In the genomic region with DNA sequence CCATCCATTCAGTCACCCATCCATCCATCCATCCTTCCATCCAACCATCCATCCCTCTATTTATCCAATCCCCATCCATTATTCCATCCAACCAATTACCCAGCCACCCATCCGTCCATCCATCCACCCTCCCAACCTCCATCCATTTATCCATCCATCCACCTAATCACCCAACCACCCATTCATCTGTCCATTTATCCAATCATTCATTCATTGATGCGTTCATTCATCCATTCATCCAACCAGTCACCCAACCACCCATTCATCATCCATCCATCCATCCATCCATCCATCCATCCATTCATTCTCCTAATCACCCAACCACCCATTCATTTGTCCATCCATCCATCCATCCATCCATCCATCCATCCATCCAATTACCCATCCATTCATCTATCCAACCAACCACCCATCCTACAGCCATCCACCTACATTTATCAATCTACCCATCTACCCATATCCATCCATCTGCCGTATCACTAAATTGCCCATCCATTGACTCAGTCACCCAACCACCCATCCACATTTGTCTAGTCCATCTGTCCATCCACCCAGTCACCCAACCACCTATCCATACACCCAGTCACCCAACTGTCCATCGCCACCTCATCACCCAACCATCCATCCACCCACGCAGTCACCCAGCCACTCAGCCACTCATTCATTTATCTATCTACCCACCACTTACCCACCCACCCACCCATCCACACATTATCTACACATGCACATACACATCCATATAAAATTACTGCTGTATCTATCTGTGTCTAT, we compare ENCODE assay signal across 21 cellular contexts.
DNase-seq lines count a peak whose midpoint lies in the region; ATAC-seq, FAIRE-seq and TF ChIP-seq lines count a peak whose summit lies in the region.
"Had no signal": no experiment of that assay in that cellular context is flagged by ENCODE, and none has a peak within 500 bp of the region (broad histone marks: within the 10 kb centered on the region; RNA-seq: fewer than 3 reads in every experiment).

No MANE protein-coding gene starts in this region.

- POLR2A ChIA-PET in IMR-90 (lab: Charles Lee; ENCODE audit: unreplicated experiment), result no interaction called here
- POLR2A ChIA-PET in H1 (lab: Charles Lee; ENCODE audit: partially characterized antibody), result no interaction called here

- H4K8ac ChIP-seq in IMR-90 (ENCODE audit: low read depth in 2 of 2, low read length in 2 of 2) (no peak overlapping the region), H1 (ENCODE audit: extremely low read depth, insufficient read depth, low read length) (no peak overlapping the region)

- 96 to 100% methylated on average over 1 to 3 of the region's 5 CpGs for WGBS in IMR-90 (ENCODE audit: extremely low coverage in 2 of 2, insufficient read length in 1 of 2), 2 experiments
- 93 to 100% methylated on average over 2 to 3 of the region's 5 CpGs for WGBS in H1 (ENCODE audit: extremely low coverage in 1 of 2, insufficient coverage in 1 of 2, insufficient read length in 1 of 2, insufficient replicate concordance in 2 of 2, low coverage in 1 of 2, low lambda C conversion rate in 2 of 2, missing lambda C conversion rate in 1 of 2), 2 experiments

- DNase-seq in ELR (ENCODE audit: low read depth), result peak; percentile 39
- DNase-seq in IMR-90, result no peak
- DNase-seq in H1 (ENCODE audit: low read depth in 1 of 2, low spot score in 2 of 2), result no peak
- no peak for DNase-seq in midbrain (lab: John Stamatoyannopoulos, UW)
- DNase-seq in stimulated activated CD4-positive, alpha-beta T cell treated with anti-CD3 and anti-CD28 coated beads, Interleukin-1b, Interleukin-23, amount 100 ng/mL, for 48 hours, result no peak
- no peak for DNase-seq in CD1c-positive myeloid dendritic cell (ENCODE audit: extremely low spot score)
- DNase-seq: ACHN; BE2C; C1 segment of cervical spinal cord; Caco-2; CD4-positive, alpha-beta T cell; GM23248; Karpas-422; KBM-7 had no signal

- in situ Hi-C loops in IMR-90 (cut with MboI; ENCODE audit: low sequenced_read_pairs), result no loop called here

- H4K5ac ChIP-seq in IMR-90 (ENCODE audit: low read depth, low read length) (no peak overlapping the region), H1 (ENCODE audit: insufficient read length, low read depth, low read length) (no peak overlapping the region)

- H2AFZ ChIP-seq in IMR-90 (replicated peaks; ENCODE audit: low read length, poor library complexity), result no peak overlapping the region
- H2AFZ ChIP-seq in H1 (ENCODE audit: low read length), result no peak overlapping the region
- H2AFZ ChIP-seq: GM23248 had no signal

- H3K36me3 ChIP-seq in IMR-90 (ENCODE audit: control insufficient read depth, insufficient read depth, low read length), result peaks cover 70% of the 10 kb centered on the region
- H3K36me3 ChIP-seq in H1 (ENCODE audit: control insufficient read depth in 2 of 4, insufficient read depth in 4 of 4, low read length in 3 of 4), result peaks cover 0 to 37% (median 16%) of the 10 kb centered on the region in 4 experiments; a peak in 7 of 8 replicates

- H3K18ac ChIP-seq in IMR-90 (ENCODE audit: low read depth, low read length), result no peak overlapping the region
- no peak overlapping the region for H3K18ac ChIP-seq in H1 (ENCODE audit: extremely low read depth, low read length)

- TF ChIP-seq EP300 in H1 (IDR thresholded peaks at IDR 0.05; ENCODE audit: borderline replicate concordance in 1 of 2, low read depth in 2 of 2, low read length in 2 of 2), result no peak

- H2AK5ac ChIP-seq in IMR-90 (ENCODE audit: low read depth, low read length), result no peak overlapping the region
- H2AK5ac ChIP-seq in H1 (ENCODE audit: low read depth, low read length), result no peak overlapping the region

- peaks cover 91% of the 10 kb centered on the region for H4K20me1 ChIP-seq in IMR-90 (ENCODE audit: insufficient read depth, low read length)
- peaks cover 1 to 8% of the 10 kb centered on the region in 2 experiments for H4K20me1 ChIP-seq in H1 (replicated peaks in 1 of 2; ENCODE audit: control insufficient read depth in 1 of 2, insufficient read depth in 2 of 2, low read length in 2 of 2)

- CTCF ChIA-PET in IMR-90 (lab: Yijun Ruan, JAX), result no interaction called here
- CTCF ChIA-PET in H1 (lab: Charles Lee; ENCODE audit: partially characterized antibody), result interaction anchor here (1.2 kb wide), 1 partner anchor 200 kb away, joined by 4 read pairs; no protein-coding TSS in a partner anchor

- no peak overlapping the region for H3K23ac ChIP-seq in IMR-90 (ENCODE audit: low read depth, low read length)
- H3K23ac ChIP-seq in H1 (ENCODE audit: insufficient read length), result no peak overlapping the region

- H3K9ac ChIP-seq in IMR-90 (ENCODE audit: low read depth, low read length) (no peak overlapping the region), H1 (replicated peaks in 1 of 4; ENCODE audit: extremely low read depth in 1 of 4, low read depth in 3 of 4, low read length in 3 of 4) (no peak overlapping the region)
- H3K9ac ChIP-seq: GM23248 had no signal

- H3K4me2 ChIP-seq in IMR-90 (ENCODE audit: low read depth, low read length) (no peak overlapping the region), H1 (ENCODE audit: insufficient read depth in 1 of 2, low read depth in 2 of 2, low read length in 2 of 2) (no peak overlapping the region)

- H3K4me3 ChIP-seq in IMR-90 (ENCODE audit: insufficient read depth, low read depth, low read length) (no peak overlapping the region), H1 (ENCODE audit: extremely low read depth in 1 of 4, insufficient read depth in 2 of 4, low read depth in 3 of 4, low read length in 4 of 4) (no peak overlapping the region)
- H3K4me3 ChIP-seq: GM23248 had no signal

- no peak overlapping the region for H2BK12ac ChIP-seq in H1 (ENCODE audit: low read depth, low read length)

- peaks cover 9% of the 10 kb centered on the region; the same call in 1 of the 2 replicates for H3K23me2 ChIP-seq in H1 (ENCODE audit: low read depth, low read length)

- H2BK20ac ChIP-seq in IMR-90 (ENCODE audit: low read depth, low read length) (no peak overlapping the region), H1 (ENCODE audit: low read length) (no peak overlapping the region)

- H2BK120ac ChIP-seq in IMR-90 (ENCODE audit: low read depth, low read length) (no peak overlapping the region), H1 (replicated peaks; ENCODE audit: low read depth, low read length) (no peak overlapping the region)

- intact Hi-C loops in IMR-90 (cut with micrococcal nuclease), result no loop called here

- H2BK5ac ChIP-seq in IMR-90 (ENCODE audit: low read depth, low read length, poor library complexity, severe bottlenecking), result peak overlapping the region; percentile 16
- H2BK5ac ChIP-seq in H1 (ENCODE audit: low read depth, low read length), result no peak overlapping the region

- H3K27ac ChIP-seq in IMR-90 (ENCODE audit: insufficient read depth, low read length), result no peak overlapping the region
- H3K27ac ChIP-seq in H1 (ENCODE audit: low read depth, low read length), result no peak overlapping the region

- no peak overlapping the region for H3K4ac ChIP-seq in IMR-90 (ENCODE audit: low read depth, low read length)
- H3K4ac ChIP-seq in H1 (replicated peaks; ENCODE audit: insufficient read length, low read depth, low read length), result no peak overlapping the region

- H3K9me3 ChIP-seq in IMR-90 (ENCODE audit: control insufficient read depth, insufficient read depth, low read length), result no peaks in the 10 kb centered on the region
- H3K9me3 ChIP-seq in H1 (ENCODE audit: insufficient read depth in 2 of 2, low read depth in 1 of 2, low read length in 1 of 2), result no peaks in the 10 kb centered on the region
- H3K9me3 ChIP-seq: BE2C, Caco-2 had no signal

- H4K91ac ChIP-seq in IMR-90 (ENCODE audit: insufficient read depth, low read depth, low read length), result no peak overlapping the region
- no peak overlapping the region for H4K91ac ChIP-seq in H1 (replicated peaks; ENCODE audit: insufficient read length, low read length)

- H3K9me1 ChIP-seq in IMR-90 (ENCODE audit: insufficient read depth, low read length), result peaks cover 44% of the 10 kb centered on the region

- no peak for TF ChIP-seq CTCF in IMR-90 (conservative IDR thresholded peaks at IDR 0.05; ENCODE audit: low read depth, low read length)
- no peak for TF ChIP-seq CTCF in H1 (IDR thresholded peaks at IDR 0.05; ENCODE audit: control extremely low read depth in 1 of 3, insufficient read depth in 1 of 3, low read depth in 1 of 3, low read length in 3 of 3)

- H2BK15ac ChIP-seq in IMR-90 (ENCODE audit: low read depth, low read length), result no peak overlapping the region
- no peak overlapping the region for H2BK15ac ChIP-seq in H1 (ENCODE audit: low read length)

- BruUV-seq in IMR-90 (replicated peaks; lab: Mats Ljungman, UMichigan), result no TSS peak

- H3K56ac ChIP-seq in IMR-90 (ENCODE audit: extremely low read depth, insufficient read depth, low read length) (no peak overlapping the region), H1 (replicated peaks; ENCODE audit: insufficient read length, low read depth, low read length) (peak overlapping the region; percentile 54)

- no peak for TF ChIP-seq RAD21 in IMR-90 (IDR thresholded peaks at IDR 0.05; ENCODE audit: low read length)
- TF ChIP-seq RAD21 in H1 (IDR thresholded peaks at IDR 0.05 in 1 of 2, conservative IDR thresholded peaks at IDR 0.05 in 1 of 2; ENCODE audit: low read depth in 2 of 2, low read length in 2 of 2), result no peak

- H3K79me1 ChIP-seq in IMR-90 (ENCODE audit: low read depth in 1 of 2, low read length in 2 of 2), result peaks cover 56 to 91% of the 10 kb centered on the region in 2 experiments
- peaks cover 2% of the 10 kb centered on the region for H3K79me1 ChIP-seq in H1 (ENCODE audit: low read depth, low read length)

- FAIRE-seq in H1 (lab: Jason Lieb, UNC), result no peak
- FAIRE-seq: A204.1, D721Med, G401.6, GM12892, GM18507, H54 had no signal

- no peak overlapping the region for H2AK9ac ChIP-seq in IMR-90 (replicated peaks; ENCODE audit: low read depth, low read length, poor library complexity)

- dilution Hi-C loops in IMR-90 (cut with HindIII; ENCODE audit: low sequenced_read_pairs, unreplicated experiment), result no loop called here

- H3K14ac ChIP-seq in IMR-90 (replicated peaks; ENCODE audit: low read depth, low read length) (no peak overlapping the region), H1 (ENCODE audit: insufficient read length) (no peak overlapping the region)

- H3K4me1 ChIP-seq in IMR-90 (ENCODE audit: control insufficient read depth, insufficient read depth, low read length), result peaks cover 23% of the 10 kb centered on the region
- no peaks in the 10 kb centered on the region for H3K4me1 ChIP-seq in H1 (replicated peaks in 1 of 4; ENCODE audit: control insufficient read depth in 3 of 4, insufficient read depth in 4 of 4, low read length in 3 of 4)
- H3K4me1 ChIP-seq: Caco-2 had no signal

- TF ChIP-seq POLR2A in IMR-90 (IDR thresholded peaks at IDR 0.05; ENCODE audit: low read depth, low read length), result no peak
- TF ChIP-seq POLR2A in H1 (IDR thresholded peaks at IDR 0.05; ENCODE audit: control extremely low read depth in 1 of 2, low read depth in 2 of 2, low read length in 2 of 2), result no peak

- ATAC-seq in IMR-90 (ENCODE audit: low read depth), result no peak
- ATAC-seq: HCT116 had no signal

- no peaks in the 10 kb centered on the region for H3K27me3 ChIP-seq in IMR-90 (ENCODE audit: control insufficient read depth, insufficient read depth, low read length)
- no peaks in the 10 kb centered on the region for H3K27me3 ChIP-seq in H1 (replicated peaks in 1 of 4; ENCODE audit: control insufficient read depth in 3 of 4, extremely low read depth in 1 of 4, insufficient read depth in 3 of 4, low read length in 3 of 4)
- H3K27me3 ChIP-seq: BE2C had no signal

- peaks cover 3 to 4% of the 10 kb centered on the region in 2 experiments; a peak in 3 of 4 replicates for H3K79me2 ChIP-seq in H1 (ENCODE audit: control insufficient read depth in 1 of 2, insufficient read depth in 2 of 2, low read length in 2 of 2)
